In the genomic region with DNA sequence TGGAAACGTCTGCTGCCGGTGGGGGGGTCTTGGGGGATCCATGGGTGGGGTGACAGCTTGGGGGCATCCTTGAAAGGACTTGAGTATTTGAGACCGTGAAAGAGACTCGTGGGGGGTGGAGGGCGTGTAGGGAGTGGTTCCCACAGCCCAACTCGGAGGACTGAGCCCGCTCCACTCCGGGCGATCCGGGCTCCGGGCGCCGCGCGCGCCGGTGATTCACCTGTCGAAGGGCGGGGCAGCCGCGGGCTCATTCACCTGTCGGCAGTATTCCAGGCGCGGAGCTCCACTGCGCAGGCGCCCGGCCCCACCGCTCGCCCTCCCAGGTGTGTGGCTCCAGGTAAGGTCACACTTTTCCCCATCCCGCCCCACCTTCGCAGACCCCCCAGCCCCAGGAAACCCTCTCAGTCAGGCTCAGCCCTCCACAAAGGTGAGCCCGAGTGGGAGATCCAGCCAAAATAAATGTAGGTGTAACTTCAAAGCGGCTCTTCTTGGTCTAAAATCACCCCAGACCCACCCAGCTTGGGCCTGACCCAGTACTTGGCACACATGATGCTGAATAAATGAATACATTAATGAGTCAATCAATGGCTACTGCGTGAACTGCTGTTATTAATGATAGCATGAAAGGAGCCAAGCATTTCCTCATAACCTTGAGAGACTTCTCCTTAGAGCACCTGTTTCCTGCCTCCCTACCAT, we compare ENCODE assay signal across 7 cellular contexts. TPM values are rescaled to one million over a fixed set of nuclear protein-coding genes. Genes with fewer than 3 reads are reported as not detected.
DNase-seq lines count a peak whose midpoint lies in the region; ATAC-seq and TF ChIP-seq lines count a peak whose summit lies in the region.

No MANE protein-coding gene starts in this region.

- no peak overlapping the region for H3K27ac ChIP-seq in H9 (ENCODE audit: insufficient read length, low read depth, low read length)
- H3K27ac ChIP-seq in sigmoid colon: peak overlapping the region in 2 of 4 donors; percentile 2 to 46

- H3K18ac ChIP-seq in H9 (ENCODE audit: insufficient read length, low read depth, low read length): no peak overlapping the region

- H3K4me1 Mint-ChIP-seq in H9: peaks cover 35 to 36% of the 10 kb centered on the region in 2 experiments

- H3K4me3 Mint-ChIP-seq in H9: peak overlapping the region; percentile 77 to 88

- peaks cover 14% of the 10 kb centered on the region; the same call in 1 of the 2 replicates for H3K79me2 ChIP-seq in H9 (ENCODE audit: insufficient read depth, low read length)

- no peak overlapping the region for H2BK20ac ChIP-seq in H9 (ENCODE audit: low read depth, low read length, poor library complexity, severe bottlenecking)

- peaks cover 6% of the 10 kb centered on the region; the same call in 1 of the 2 replicates for H3K4me1 ChIP-seq in H9 (ENCODE audit: insufficient read depth, low read length)
- H3K4me1 ChIP-seq in sigmoid colon: peaks cover 0 to 31% (median 24%) of the 10 kb centered on the region in 4 donors

- no peak overlapping the region for H4K91ac ChIP-seq in H9 (ENCODE audit: insufficient read length, low read depth, low read length)

- no peak overlapping the region for H2BK5ac ChIP-seq in H9 (ENCODE audit: insufficient read length, low read length)

- no peaks in the 10 kb centered on the region for H3K9me3 Mint-ChIP-seq in H9

- H3K23ac ChIP-seq in H9 (ENCODE audit: insufficient read length, low read depth, low read length): no peak overlapping the region

- H4K20me1 ChIP-seq in H9 (ENCODE audit: control insufficient read depth, insufficient read depth, insufficient read length): no peaks in the 10 kb centered on the region

- no peak for TF ChIP-seq POLR2A in sigmoid colon (IDR thresholded peaks at IDR 0.05)

- no peaks in the 10 kb centered on the region for H3K79me1 ChIP-seq in H9 (ENCODE audit: insufficient read depth, low read depth, low read length, poor library complexity, severe bottlenecking)

- peaks cover 19 to 65% (median 52%) of the 10 kb centered on the region in 3 experiments; a peak in 6 of 7 replicates for H3K36me3 Mint-ChIP-seq in H9 (ENCODE audit: insufficient read depth in 1 of 3, low read depth in 3 of 3)

- H3K9ac ChIP-seq in H9 (ENCODE audit: extremely low read depth, insufficient read length, low read length): no peak overlapping the region

- intact Hi-C loops in sigmoid colon (cut with DNase I): no loop called here

- H2BK15ac ChIP-seq in H9 (ENCODE audit: low read depth, low read length): no peak overlapping the region

- H3K4ac ChIP-seq in H9 (ENCODE audit: low read depth, low read length): no peak overlapping the region

- no peak overlapping the region for H3K56ac ChIP-seq in H9 (ENCODE audit: insufficient read length, low read depth, low read length)

- H3K4me3 ChIP-seq in fibroblast of villous mesenchyme (ENCODE audit: low read depth, low read length) (peak overlapping the region; percentile 54), sigmoid colon (peak overlapping the region in 3 of 4 donors; percentile 25 to 47 (median 43))

- H2AK5ac ChIP-seq in H9 (ENCODE audit: insufficient read length, low read length): no peak overlapping the region

- peaks cover 2% of the 10 kb centered on the region for H3K23me2 ChIP-seq in H9 (ENCODE audit: insufficient read length, low read depth, low read length, poor library complexity, severe bottlenecking)

- no peak overlapping the region for H4K8ac ChIP-seq in H9 (replicated peaks; ENCODE audit: insufficient read length, low read depth, low read length)

- H3T11ph ChIP-seq in H9 (ENCODE audit: low read length): no peak overlapping the region

- H3K27me3 ChIP-seq in H9 (ENCODE audit: insufficient read depth, low read length): no peaks in the 10 kb centered on the region
- H3K27me3 ChIP-seq in sigmoid colon: peaks cover 33 to 87% (median 56%) of the 10 kb centered on the region in 3 donors

- peak overlapping the region in 2 of 3 experiments; percentile 44 to 90; a peak in 3 of 7 replicates for H3K27ac Mint-ChIP-seq in H9

- TF ChIP-seq EP300 in sigmoid colon (IDR thresholded peaks at IDR 0.05): no peak

- H3K36me3 ChIP-seq in sigmoid colon: no peaks in the 10 kb centered on the region

- no peak overlapping the region for H4K5ac ChIP-seq in H9 (ENCODE audit: insufficient read length, low read depth, low read length)

- no peak overlapping the region for H2BK120ac ChIP-seq in H9 (ENCODE audit: low read depth, low read length, poor library complexity, severe bottlenecking)

- TF ChIP-seq CTCF in H9 (conservative IDR thresholded peaks at IDR 0.05) (no peak), fibroblast of villous mesenchyme (IDR thresholded peaks at IDR 0.05; ENCODE audit: insufficient read depth, low read depth, low read length) (no peak), sigmoid colon (IDR thresholded peaks at IDR 0.05) (no peak)

- DNase-seq in H9 (peak; percentile 95), NCI-H2171 treated with DMSO at 0.1 percent for 48 hours (lab: John Stamatoyannopoulos, UW) (peak; percentile 72), fibroblast of villous mesenchyme (ENCODE audit: low read depth) (peak; percentile 13), sigmoid colon (no peak), cerebellar nuclear complex (lab: John Stamatoyannopoulos, UW) (no peak), SKM-1 treated with dmso at 0.1 percent for 144 hours (lab: John Stamatoyannopoulos, UW; ENCODE audit: unreplicated experiment) (no peak)

- no peak for ATAC-seq in GM21825 (IDR thresholded peaks at IDR 0.05; ENCODE audit: unreplicated experiment)

- no peaks in the 10 kb centered on the region for H3K27me3 Mint-ChIP-seq in H9 (ENCODE audit: low read depth)

- H3K14ac ChIP-seq in H9 (ENCODE audit: insufficient read depth, low read length): no peak overlapping the region

- WGBS in H9 (ENCODE audit: extremely low coverage, insufficient read length, low lambda C conversion rate): no CpG with 5 or more reads among the region's 34 CpGs
- WGBS in sigmoid colon, 2 donors: 5 to 15% methylated on average over 34 of the region's 34 CpGs

- H2AFZ ChIP-seq in H9 (ENCODE audit: low read length): no peak overlapping the region

- H3K4me2 ChIP-seq in H9 (ENCODE audit: insufficient read depth, insufficient read length, low read length): peak overlapping the region; percentile 48

- no peak overlapping the region for H2BK12ac ChIP-seq in H9 (ENCODE audit: insufficient read length, low read depth, low read length)

- no peaks in the 10 kb centered on the region for H3K9me3 ChIP-seq in H9 (ENCODE audit: control insufficient read depth, low read depth, low read length)
- no peaks in the 10 kb centered on the region for H3K9me3 ChIP-seq in sigmoid colon

RNA-seq across cellular contexts. Expression of gene NOTCH3, which starts 4.7 kb away (rescaled TPM):
- total RNA-seq in H9 (2021): 164 and 165 TPM in 2 replicates
- total RNA-seq in fibroblast of villous mesenchyme: 27.6 and 39.3 TPM in 2 replicates
- 10 to 100 TPM in 1 of 4 donors, 1 to 10 TPM in 3; 2.8 to 15.0 (median 5.1) TPM for total RNA-seq in sigmoid colon
- 1 to 10 TPM in 1 of 3 donors, under 1 TPM in 2; under 0.01 to 9.1 (median 0.46) TPM for polyA plus RNA-seq in sigmoid colon

RNA-seq across cellular contexts. Expression of gene EPHX3, which starts 36.1 kb away (rescaled TPM):
- total RNA-seq in H9 (2021) (26.7 and 27.4 TPM in 2 replicates), fibroblast of villous mesenchyme (under 0.01 TPM in 2 replicates), sigmoid colon (not detected)
- polyA plus RNA-seq in sigmoid colon: under 1 TPM in 2 of 3 donors, not detected in 1; 0.46 to 0.73 TPM

Comparison
In these comparisons a context has a peak if more than half of its experiments do, and no peak if none do; other contexts are left out.
1. DNase-seq: peak in H9 (single experiment), NCI-H2171 treated with DMSO at 0.1 percent for 48 hours (single experiment) and fibroblast of villous mesenchyme (single experiment); none in sigmoid colon (single experiment), cerebellar nuclear complex (0 of 2) and SKM-1 treated with dmso at 0.1 percent for 144 hours (single experiment).
2. RNA of gene EPHX3, which starts 36.1 kb away (total RNA-seq): 26.7 to 27.4 TPM in H9; under 0.01 TPM in fibroblast of villous mesenchyme and not detected in sigmoid colon; every median in the first group is over 10 times any median in the second.